ENCODE assay signal across 10 cellular contexts in the genomic region with DNA sequence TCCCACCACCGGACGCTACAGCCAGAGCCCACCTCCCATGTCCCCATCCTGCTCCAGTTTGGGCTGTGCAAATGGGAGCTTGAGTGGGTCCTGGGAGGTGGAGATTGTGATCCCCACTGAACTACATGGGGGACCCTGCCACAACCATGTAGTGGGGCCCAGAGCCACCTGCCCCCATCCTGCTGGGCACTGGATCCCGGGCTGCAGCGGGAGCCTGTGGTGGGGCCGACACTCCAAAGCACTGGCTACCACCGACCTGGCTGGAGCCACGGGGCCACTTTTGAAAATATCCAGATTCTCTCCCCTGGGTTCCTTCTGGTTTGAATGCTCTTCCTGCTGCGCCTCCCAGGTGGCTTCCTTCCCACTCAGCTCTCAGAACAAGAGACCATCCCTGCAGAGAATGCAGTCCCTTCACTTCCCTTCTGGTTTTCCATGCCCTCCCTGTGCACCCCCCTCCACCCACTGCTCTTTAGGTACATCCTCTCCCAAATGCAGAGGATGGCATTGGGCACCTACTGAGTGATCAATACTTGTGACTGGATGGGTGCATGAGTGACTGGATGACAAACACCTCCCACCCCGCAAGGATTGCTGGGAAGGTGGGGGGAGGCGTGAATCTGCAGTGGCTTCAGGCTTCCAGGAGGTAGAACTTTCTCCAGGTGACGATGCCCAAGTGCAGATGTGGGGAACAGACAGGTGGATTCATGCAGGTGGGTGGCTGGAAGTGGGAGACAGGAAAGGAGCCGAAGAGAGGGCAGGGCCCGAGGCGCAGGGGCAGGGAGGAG. TPM values are rescaled to one million over a fixed set of nuclear protein-coding genes. Genes with fewer than 3 reads are reported as not detected.
DNase-seq lines count a peak whose midpoint lies in the region; ATAC-seq, FAIRE-seq and TF ChIP-seq lines count a peak whose summit lies in the region.
"Had no signal": no experiment of that assay in that cellular context is flagged by ENCODE, and none has a peak within 500 bp of the region (broad histone marks: within the 10 kb centered on the region; RNA-seq: fewer than 3 reads in every experiment).

No MANE protein-coding gene starts in this region.

- no TSS peak for BruUV-seq in HepG2 (replicated peaks; lab: Mats Ljungman, UMichigan)

- H3K27me3 ChIP-seq in heart right ventricle (no peaks in the 10 kb centered on the region), HepG2 (ENCODE audit: control insufficient read depth in 1 of 2, insufficient read depth in 2 of 2, low read length in 2 of 2) (no peaks in the 10 kb centered on the region), upper lobe of right lung (no peaks in the 10 kb centered on the region)
- H3K27me3 ChIP-seq: right lobe of liver had no signal

- TF ChIP-seq RAD21 in HepG2 (CRISPR knock-in tag; IDR thresholded peaks at IDR 0.05): no peak

- H3K9me3 Mint-ChIP-seq in activated T-helper 17 cell treated with anti-CD3 and anti-CD28 coated beads, Interleukin-2, amount 50 U/mL, for 72 hours: no peaks in the 10 kb centered on the region

- ATAC-seq in heart right ventricle (peak in 1 of 8 donors; percentile 1), Right ventricle myocardium inferior (no peak), HepG2 (no peak), upper lobe of right lung (no peak)
- no peak for ATAC-seq in activated T-helper 17 cell treated with anti-CD3 and anti-CD28 coated beads, Interleukin-2, amount 50 U/mL, for 72 hours (replicated peaks)

- in situ Hi-C loops in HepG2 (cut with HindIII; ENCODE audit: extremely low pct_ligation_motif_present, low pct_unique_long_range_greater_than_20kb): no loop called here

- H3K4me3 Mint-ChIP-seq in activated T-helper 17 cell treated with anti-CD3 and anti-CD28 coated beads, Interleukin-2, amount 50 U/mL, for 72 hours: peak overlapping the region; percentile 72

- 66 to 69% methylated on average over 14 of the region's 14 CpGs for WGBS in heart right ventricle, 2 donors
- WGBS in HepG2 (ENCODE audit: low lambda C conversion rate): 63% methylated on average over 9 of the region's 14 CpGs

- H4K20me1 ChIP-seq in HepG2 (ENCODE audit: insufficient read depth, low read length): no peaks in the 10 kb centered on the region

- TF ChIP-seq POLR2A in HepG2 (IDR thresholded peaks at IDR 0.05; ENCODE audit: insufficient read depth in 1 of 2, low read depth in 2 of 2, low read length in 2 of 2): no peak
- no peak for TF ChIP-seq POLR2A in erythroblast (IDR thresholded peaks at IDR 0.05; ENCODE audit: low read length)

- H3K27ac Mint-ChIP-seq in activated T-helper 17 cell treated with anti-CD3 and anti-CD28 coated beads, Interleukin-2, amount 50 U/mL, for 72 hours: peak overlapping the region; percentile 46

- H3K4me3 ChIP-seq in heart right ventricle (peak overlapping the region in 8 of 10 donors; percentile 56 to 82 (median 70)), HepG2 (replicated peaks in 1 of 3; ENCODE audit: insufficient read depth in 1 of 3, low read depth in 2 of 3, low read length in 3 of 3) (peak overlapping the region; percentile 54 to 72 (median 61); a peak in 5 of 6 replicates), upper lobe of right lung (peak overlapping the region; percentile 72)

- POLR2A ChIA-PET in HepG2 (lab: Yijun Ruan, JAX): no interaction called here
- POLR2A ChIA-PET in GM10248 (lab: Yijun Ruan, JAX): no interaction called here

- peak overlapping the region; percentile 90 for H3K4me2 ChIP-seq in HepG2 (ENCODE audit: low read depth, low read length)

- H3K27me3 Mint-ChIP-seq in activated T-helper 17 cell treated with anti-CD3 and anti-CD28 coated beads, Interleukin-2, amount 50 U/mL, for 72 hours: no peaks in the 10 kb centered on the region

- H3K36me3 ChIP-seq in heart right ventricle (no peaks in the 10 kb centered on the region), HepG2 (replicated peaks in 1 of 2; ENCODE audit: control insufficient read depth in 1 of 2, insufficient read depth in 2 of 2, low read length in 2 of 2) (no peaks in the 10 kb centered on the region), upper lobe of right lung (no peaks in the 10 kb centered on the region)
- H3K36me3 ChIP-seq: right lobe of liver had no signal

- TF ChIP-seq EP300 in HepG2 (IDR thresholded peaks at IDR 0.05; ENCODE audit: low read depth in 2 of 2, low read length in 2 of 2) (no peak), HepG2 (CRISPR knock-in tag; IDR thresholded peaks at IDR 0.05; ENCODE audit: borderline replicate concordance) (no peak)

- H3K27ac ChIP-seq in heart right ventricle (no peak overlapping the region), HepG2 (ENCODE audit: extremely low read length, insufficient read depth, low read length) (no peak overlapping the region), upper lobe of right lung (no peak overlapping the region)

- TF ChIP-seq CTCF in heart right ventricle (IDR thresholded peaks at IDR 0.05) (no peak), HepG2 (CRISPR knock-in tag; IDR thresholded peaks at IDR 0.05) (no peak), upper lobe of right lung (IDR thresholded peaks at IDR 0.05) (no peak), GM10248 (IDR thresholded peaks at IDR 0.05; ENCODE audit: control extremely low read depth, extremely low read depth, low read depth, missing control alignments) (no peak)

- no peaks in the 10 kb centered on the region for H3K79me2 ChIP-seq in HepG2 (ENCODE audit: insufficient read depth, low read length)

- no peak for DNase-seq in heart right ventricle
- no peak for DNase-seq in Right ventricle myocardium inferior (ENCODE audit: missing footprints)
- no peak for DNase-seq in HepG2 (ENCODE audit: low spot score)
- no peak for DNase-seq in upper lobe of right lung
- DNase-seq in erythroblast (lab: John Stamatoyannopoulos, UW): no peak
- DNase-seq in GM10248 (ENCODE audit: extremely low spot score): no peak
- no peak for DNase-seq in mucosa of gallbladder (ENCODE audit: low spot score)
- DNase-seq: cerebellar nuclear complex had no signal

- CTCF ChIA-PET in HepG2 (lab: Yijun Ruan, JAX; ENCODE audit: low intra/inter-chr PET ratio, low total read pairs) (no interaction called here), GM10248 (lab: Yijun Ruan, JAX) (interaction anchor here (0.9 kb wide), 1 partner anchor 10 kb away, joined by 4 read pairs; no protein-coding TSS in a partner anchor)

- H3K4me1 Mint-ChIP-seq in activated T-helper 17 cell treated with anti-CD3 and anti-CD28 coated beads, Interleukin-2, amount 50 U/mL, for 72 hours: no peaks in the 10 kb centered on the region

- no peaks in the 10 kb centered on the region for H3K36me3 Mint-ChIP-seq in activated T-helper 17 cell treated with anti-CD3 and anti-CD28 coated beads, Interleukin-2, amount 50 U/mL, for 72 hours (ENCODE audit: low read depth)

- no peak overlapping the region for H2AFZ ChIP-seq in HepG2 (ENCODE audit: low read length)

- H3K9ac ChIP-seq in HepG2 (ENCODE audit: insufficient read depth, low read depth, low read length): peak overlapping the region; percentile 55

- H3K9me3 ChIP-seq in heart right ventricle (no peaks in the 10 kb centered on the region), HepG2 (ENCODE audit: low read length) (no peaks in the 10 kb centered on the region), upper lobe of right lung (no peaks in the 10 kb centered on the region)
- H3K9me3 ChIP-seq: right lobe of liver had no signal

- no peak for FAIRE-seq in HepG2 (lab: Jason Lieb, UNC)

- H3K4me1 ChIP-seq in heart right ventricle: peaks cover under 1 to 36% (median 21%) of the 10 kb centered on the region in 9 donors
- peaks cover 70% of the 10 kb centered on the region for H3K4me1 ChIP-seq in HepG2 (ENCODE audit: insufficient read depth, low read length)
- H3K4me1 ChIP-seq in upper lobe of right lung: peaks cover 22% of the 10 kb centered on the region

- intact Hi-C loops in heart right ventricle (cut with DNase I) (loop anchor here in 3 of 10 donors (5.0 to 10.0 kb wide), 2 partner anchors 33 to 200 kb away; partner anchors contain the start of gene TCIRG1 (in 1 of the 3)), Right ventricle myocardium inferior (cut with DNase I) (no loop called here), HepG2 (cut with micrococcal nuclease; ENCODE audit: unreplicated experiment) (no loop called here), upper lobe of right lung (cut with DNase I) (no loop called here)

RNA-seq across cellular contexts. Expression of gene UNC93B1, which starts 0.8 kb away (rescaled TPM):
- total RNA-seq in heart right ventricle (10 to 100 TPM in 2 of 10 donors, 1 to 10 TPM in 8; 3.2 to 18.2 (median 6.2) TPM), Right ventricle myocardium inferior (9.0 TPM), HepG2 (2016; rRNA removed; fragmentation: Illumina TruSeq; extraction: Trizol) (2.3 and 8.8 TPM in 2 replicates), upper lobe of right lung (79.5 TPM), mucosa of gallbladder (107 TPM)
- polyA plus RNA-seq in heart right ventricle (1 to 10 TPM; 8.8 to 9.1 TPM), HepG2 (2011; rRNA removed) (18.9 and 25.3 TPM in 2 replicates)
- total RNA-seq in activated T-helper 17 cell treated with anti-CD3 and anti-CD28 coated beads, Interleukin-2, amount 50 U/mL, for 72 hours: 10 to 100 TPM; 13.1 to 14.8 TPM
- 3.9 and 4.4 TPM in 2 replicates for total RNA-seq in HepG2 (2016; cell fraction: cytosol; rRNA removed; fragmentation: Illumina TruSeq; extraction: Trizol; ENCODE audit: low read depth)
- total RNA-seq in HepG2 (2016; cell fraction: insoluble cytoplasmic fraction; rRNA removed; fragmentation: Illumina TruSeq; extraction: Trizol): 2.9 and 9.2 TPM in 2 replicates
- total RNA-seq in HepG2 (2016; cell fraction: membrane; rRNA removed; fragmentation: Illumina TruSeq; extraction: Trizol): 4.6 and 5.3 TPM in 2 replicates
- total RNA-seq in HepG2 (2016; cell fraction: nucleus; rRNA removed; fragmentation: Illumina TruSeq; extraction: Trizol): 10.8 and 10.9 TPM in 2 replicates
- 14.1 and 18.0 TPM in 2 replicates for polyA plus RNA-seq in HepG2 (2011; cell fraction: cytosol; rRNA removed)
- polyA plus RNA-seq in HepG2 (2011; cell fraction: nucleus; rRNA removed): 71.1 and 107 TPM in 2 replicates
- 8.1 and 8.5 TPM in 2 replicates for polyA plus RNA-seq in HepG2 (2012)
- 1.5 and 2.4 TPM in 2 replicates for polyA plus RNA-seq in HepG2 (2016; cell fraction: cytosol; fragmentation: Illumina TruSeq; extraction: Trizol; ENCODE audit: low read depth)
- polyA plus RNA-seq in HepG2 (2016; cell fraction: insoluble cytoplasmic fraction; fragmentation: Illumina TruSeq; extraction: Trizol; ENCODE audit: low read depth): 2.4 and 2.7 TPM in 2 replicates
- 3.0 and 3.2 TPM in 2 replicates for polyA plus RNA-seq in HepG2 (2016; cell fraction: membrane; fragmentation: Illumina TruSeq; extraction: Trizol; ENCODE audit: low read depth)
- polyA plus RNA-seq in HepG2 (2016; cell fraction: nucleus; fragmentation: Illumina TruSeq; extraction: Trizol; ENCODE audit: insufficient read depth, low read depth): 17.9 and 19.5 TPM in 2 replicates
- 56.7 and 87.2 TPM in 2 replicates for polyA minus RNA-seq in HepG2 (2011; rRNA and poly(A)+ RNA removed; ENCODE audit: low replicate concordance)
- polyA minus RNA-seq in HepG2 (2011; cell fraction: cytosol; rRNA and poly(A)+ RNA removed): 10.2 and 12.8 TPM in 2 replicates
- polyA minus RNA-seq in HepG2 (2011; cell fraction: nucleus; rRNA and poly(A)+ RNA removed): 7.0 and 9.1 TPM in 2 replicates

RNA-seq across cellular contexts. Expression of gene ALDH3B1, which starts 5.4 kb away (rescaled TPM):
- total RNA-seq in heart right ventricle (10 to 100 TPM in 1 of 10 donors, 1 to 10 TPM in 9; 3.5 to 11.0 (median 4.3) TPM), Right ventricle myocardium inferior (3.5 TPM), HepG2 (2016; rRNA removed; fragmentation: Illumina TruSeq; extraction: Trizol) (4.0 and 4.5 TPM in 2 replicates), upper lobe of right lung (95.9 TPM), mucosa of gallbladder (34.8 TPM)
- polyA plus RNA-seq in heart right ventricle (1 to 10 TPM; 2.1 to 3.2 TPM), HepG2 (2011; rRNA removed) (5.1 and 6.7 TPM in 2 replicates)
- under 1 TPM in 1 of 2 donors, not detected in 1; 0.08 TPM for total RNA-seq in activated T-helper 17 cell treated with anti-CD3 and anti-CD28 coated beads, Interleukin-2, amount 50 U/mL, for 72 hours
- 0.62 and 0.91 TPM in 2 replicates for total RNA-seq in HepG2 (2016; cell fraction: cytosol; rRNA removed; fragmentation: Illumina TruSeq; extraction: Trizol; ENCODE audit: low read depth)
- total RNA-seq in HepG2 (2016; cell fraction: insoluble cytoplasmic fraction; rRNA removed; fragmentation: Illumina TruSeq; extraction: Trizol): 4.3 and 4.5 TPM in 2 replicates
- 2.2 and 2.4 TPM in 2 replicates for total RNA-seq in HepG2 (2016; cell fraction: membrane; rRNA removed; fragmentation: Illumina TruSeq; extraction: Trizol)
- 1.6 and 2.1 TPM in 2 replicates for total RNA-seq in HepG2 (2016; cell fraction: nucleus; rRNA removed; fragmentation: Illumina TruSeq; extraction: Trizol)
- polyA plus RNA-seq in HepG2 (2011; cell fraction: cytosol; rRNA removed): 2.8 and 5.9 TPM in 2 replicates
- 5.1 and 6.8 TPM in 2 replicates for polyA plus RNA-seq in HepG2 (2011; cell fraction: nucleus; rRNA removed)
- 2.1 and 3.2 TPM in 2 replicates for polyA plus RNA-seq in HepG2 (2012)
- 0.81 and 0.85 TPM in 2 replicates for polyA plus RNA-seq in HepG2 (2016; cell fraction: cytosol; fragmentation: Illumina TruSeq; extraction: Trizol; ENCODE audit: low read depth)
- 4.5 and 4.7 TPM in 2 replicates for polyA plus RNA-seq in HepG2 (2016; cell fraction: insoluble cytoplasmic fraction; fragmentation: Illumina TruSeq; extraction: Trizol; ENCODE audit: low read depth)
- polyA plus RNA-seq in HepG2 (2016; cell fraction: membrane; fragmentation: Illumina TruSeq; extraction: Trizol; ENCODE audit: low read depth): 1.9 and 2.1 TPM in 2 replicates
- 4.1 and 4.6 TPM in 2 replicates for polyA plus RNA-seq in HepG2 (2016; cell fraction: nucleus; fragmentation: Illumina TruSeq; extraction: Trizol; ENCODE audit: insufficient read depth, low read depth)
- 7.3 and 37.4 TPM in 2 replicates for polyA minus RNA-seq in HepG2 (2011; rRNA and poly(A)+ RNA removed; ENCODE audit: low replicate concordance)
- polyA minus RNA-seq in HepG2 (2011; cell fraction: cytosol; rRNA and poly(A)+ RNA removed): 2.2 and 3.3 TPM in 2 replicates
- polyA minus RNA-seq in HepG2 (2011; cell fraction: nucleus; rRNA and poly(A)+ RNA removed): 1.6 and 3.1 TPM in 2 replicates

RNA-seq across cellular contexts. Expression of gene NDUFS8, which starts 25.7 kb away (rescaled TPM):
- total RNA-seq in heart right ventricle: 100 to 1,000 TPM; 330 to 492 (median 421) TPM
- 100 to 1,000 TPM; 496 to 774 TPM for polyA plus RNA-seq in heart right ventricle
- 479 TPM for total RNA-seq in Right ventricle myocardium inferior
- total RNA-seq in activated T-helper 17 cell treated with anti-CD3 and anti-CD28 coated beads, Interleukin-2, amount 50 U/mL, for 72 hours: 100 to 1,000 TPM in 1 of 2 donors, 10 to 100 TPM in 1; 75.0 to 131 TPM
- 120 and 158 TPM in 2 replicates for total RNA-seq in HepG2 (2016; rRNA removed; fragmentation: Illumina TruSeq; extraction: Trizol)
- 120 and 122 TPM in 2 replicates for total RNA-seq in HepG2 (2016; cell fraction: cytosol; rRNA removed; fragmentation: Illumina TruSeq; extraction: Trizol; ENCODE audit: low read depth)
- total RNA-seq in HepG2 (2016; cell fraction: insoluble cytoplasmic fraction; rRNA removed; fragmentation: Illumina TruSeq; extraction: Trizol): 111 and 153 TPM in 2 replicates
- total RNA-seq in HepG2 (2016; cell fraction: membrane; rRNA removed; fragmentation: Illumina TruSeq; extraction: Trizol): 119 and 125 TPM in 2 replicates
- total RNA-seq in HepG2 (2016; cell fraction: nucleus; rRNA removed; fragmentation: Illumina TruSeq; extraction: Trizol): 68.1 and 87.4 TPM in 2 replicates
- 96.7 and 101 TPM in 2 replicates for polyA plus RNA-seq in HepG2 (2011; rRNA removed)
- polyA plus RNA-seq in HepG2 (2011; cell fraction: cytosol; rRNA removed): 77.4 and 163 TPM in 2 replicates
- 142 and 151 TPM in 2 replicates for polyA plus RNA-seq in HepG2 (2011; cell fraction: nucleus; rRNA removed)
- 65.2 and 96.9 TPM in 2 replicates for polyA plus RNA-seq in HepG2 (2012)
- polyA plus RNA-seq in HepG2 (2016; cell fraction: cytosol; fragmentation: Illumina TruSeq; extraction: Trizol; ENCODE audit: low read depth): 109 and 135 TPM in 2 replicates
- polyA plus RNA-seq in HepG2 (2016; cell fraction: insoluble cytoplasmic fraction; fragmentation: Illumina TruSeq; extraction: Trizol; ENCODE audit: low read depth): 108 and 124 TPM in 2 replicates
- 110 and 125 TPM in 2 replicates for polyA plus RNA-seq in HepG2 (2016; cell fraction: membrane; fragmentation: Illumina TruSeq; extraction: Trizol; ENCODE audit: low read depth)
- polyA plus RNA-seq in HepG2 (2016; cell fraction: nucleus; fragmentation: Illumina TruSeq; extraction: Trizol; ENCODE audit: insufficient read depth, low read depth): 158 and 161 TPM in 2 replicates
- polyA minus RNA-seq in HepG2 (2011; rRNA and poly(A)+ RNA removed; ENCODE audit: low replicate concordance): 172 and 212 TPM in 2 replicates
- polyA minus RNA-seq in HepG2 (2011; cell fraction: cytosol; rRNA and poly(A)+ RNA removed): 66.2 and 72.5 TPM in 2 replicates
- polyA minus RNA-seq in HepG2 (2011; cell fraction: nucleus; rRNA and poly(A)+ RNA removed): 33.6 and 40.9 TPM in 2 replicates
- total RNA-seq in upper lobe of right lung: 118 TPM
- total RNA-seq in mucosa of gallbladder: 168 TPM

RNA-seq across cellular contexts. Expression of gene TCIRG1, which starts 34.1 kb away (rescaled TPM):
- total RNA-seq in heart right ventricle: 10 to 100 TPM in 9 of 10 donors, 1 to 10 TPM in 1; 7.9 to 44.8 (median 14.6) TPM
- polyA plus RNA-seq in heart right ventricle: 10 to 100 TPM; 41.9 to 91.4 TPM
- 30.4 TPM for total RNA-seq in Right ventricle myocardium inferior
- total RNA-seq in activated T-helper 17 cell treated with anti-CD3 and anti-CD28 coated beads, Interleukin-2, amount 50 U/mL, for 72 hours: 100 to 1,000 TPM; 217 to 244 TPM
- total RNA-seq in HepG2 (2016; rRNA removed; fragmentation: Illumina TruSeq; extraction: Trizol): 9.9 and 48.0 TPM in 2 replicates
- 10.6 and 10.9 TPM in 2 replicates for total RNA-seq in HepG2 (2016; cell fraction: cytosol; rRNA removed; fragmentation: Illumina TruSeq; extraction: Trizol; ENCODE audit: low read depth)
- 7.6 and 52.5 TPM in 2 replicates for total RNA-seq in HepG2 (2016; cell fraction: insoluble cytoplasmic fraction; rRNA removed; fragmentation: Illumina TruSeq; extraction: Trizol)
- 8.3 and 8.4 TPM in 2 replicates for total RNA-seq in HepG2 (2016; cell fraction: membrane; rRNA removed; fragmentation: Illumina TruSeq; extraction: Trizol)
- 57.2 and 73.6 TPM in 2 replicates for total RNA-seq in HepG2 (2016; cell fraction: nucleus; rRNA removed; fragmentation: Illumina TruSeq; extraction: Trizol)
- polyA plus RNA-seq in HepG2 (2011; rRNA removed): 69.6 and 97.2 TPM in 2 replicates
- 25.1 and 41.9 TPM in 2 replicates for polyA plus RNA-seq in HepG2 (2011; cell fraction: cytosol; rRNA removed)
- 1,399 and 1,906 TPM in 2 replicates for polyA plus RNA-seq in HepG2 (2011; cell fraction: nucleus; rRNA removed)
- 23.6 and 37.0 TPM in 2 replicates for polyA plus RNA-seq in HepG2 (2012)
- 3.6 and 4.6 TPM in 2 replicates for polyA plus RNA-seq in HepG2 (2016; cell fraction: cytosol; fragmentation: Illumina TruSeq; extraction: Trizol; ENCODE audit: low read depth)
- 7.3 and 10.3 TPM in 2 replicates for polyA plus RNA-seq in HepG2 (2016; cell fraction: insoluble cytoplasmic fraction; fragmentation: Illumina TruSeq; extraction: Trizol; ENCODE audit: low read depth)
- polyA plus RNA-seq in HepG2 (2016; cell fraction: membrane; fragmentation: Illumina TruSeq; extraction: Trizol; ENCODE audit: low read depth): 5.5 and 6.6 TPM in 2 replicates
- polyA plus RNA-seq in HepG2 (2016; cell fraction: nucleus; fragmentation: Illumina TruSeq; extraction: Trizol; ENCODE audit: insufficient read depth, low read depth): 176 and 189 TPM in 2 replicates
- 49.2 and 98.2 TPM in 2 replicates for polyA minus RNA-seq in HepG2 (2011; rRNA and poly(A)+ RNA removed; ENCODE audit: low replicate concordance)
- polyA minus RNA-seq in HepG2 (2011; cell fraction: cytosol; rRNA and poly(A)+ RNA removed): 22.7 and 28.6 TPM in 2 replicates
- 100 and 121 TPM in 2 replicates for polyA minus RNA-seq in HepG2 (2011; cell fraction: nucleus; rRNA and poly(A)+ RNA removed)
- 216 TPM for total RNA-seq in upper lobe of right lung
- 151 TPM for total RNA-seq in mucosa of gallbladder
